10 cellular contexts compared by ENCODE assay signal in genomic region chr9:123049589-123050222, GRCh38. TPM values are rescaled to one million over a fixed set of nuclear protein-coding genes. Genes with fewer than 3 reads are reported as not detected.
DNase-seq lines count a peak whose midpoint lies in the region; ATAC-seq and TF ChIP-seq lines count a peak whose summit lies in the region.
"Had no signal": no experiment of that assay in that cellular context is flagged by ENCODE, and none has a peak within 500 bp of the region (broad histone marks: within the 10 kb centered on the region; RNA-seq: fewer than 3 reads in every experiment).

No MANE protein-coding gene starts in this region.

- no peak overlapping the region for H3K4ac ChIP-seq in mesenchymal stem cell (ENCODE audit: low read depth in 1 of 2, low read length in 2 of 2)

- H3K4me1 ChIP-seq in colonic mucosa = peaks cover 3% of the 10 kb centered on the region
- no peaks in the 10 kb centered on the region for H3K4me1 ChIP-seq in mesenchymal stem cell (ENCODE audit: control insufficient read depth, insufficient read depth, low read depth, low read length)
- peaks cover 13% of the 10 kb centered on the region for H3K4me1 ChIP-seq in vagina

- H3K79me1 ChIP-seq in mesenchymal stem cell (replicated peaks; ENCODE audit: low read length, poor library complexity, severe bottlenecking) = peaks cover 5% of the 10 kb centered on the region

- H4K8ac ChIP-seq in mesenchymal stem cell (ENCODE audit: low read length) = no peak overlapping the region

- H2AFZ ChIP-seq in mesenchymal stem cell (ENCODE audit: low read depth, low read length) = no peak overlapping the region

- no peak overlapping the region for H3K23ac ChIP-seq in mesenchymal stem cell (ENCODE audit: low read length in 2 of 2)

- H3K27me3 ChIP-seq in colonic mucosa = no peaks in the 10 kb centered on the region
- H3K27me3 ChIP-seq in mesenchymal stem cell (ENCODE audit: control insufficient read depth in 1 of 2, insufficient read depth in 1 of 2, low read length in 2 of 2) = no peaks in the 10 kb centered on the region
- no peaks in the 10 kb centered on the region for H3K27me3 ChIP-seq in vagina

- no peak overlapping the region for H3K4me3 ChIP-seq in colonic mucosa
- no peak overlapping the region for H3K4me3 ChIP-seq in mesenchymal stem cell (ENCODE audit: insufficient read depth in 1 of 2, low read depth in 1 of 2, low read length in 2 of 2)
- no peak overlapping the region for H3K4me3 ChIP-seq in vagina

- DNase-seq in NCI-H2196 (lab: John Stamatoyannopoulos, UW; ENCODE audit: unreplicated experiment) (peak; percentile 24), NCI-H2196 treated with DMSO at 0.1 percent for 48 hours (lab: John Stamatoyannopoulos, UW; ENCODE audit: unreplicated experiment) (no peak), colonic mucosa (peak; percentile 79), mesenchymal stem cell (no peak), vagina (ENCODE audit: extremely low spot score in 2 of 2) (no peak), NCI-H1417 (lab: John Stamatoyannopoulos, UW) (no peak)
- DNase-seq: naive thymus-derived CD4-positive, alpha-beta T cell had no signal

- H3K4me2 ChIP-seq in mesenchymal stem cell (ENCODE audit: low read length, poor library complexity, severe bottlenecking) = no peak overlapping the region

- ATAC-seq in GM19397 (IDR thresholded peaks at IDR 0.05; ENCODE audit: unreplicated experiment) (no peak), GM21367 (IDR thresholded peaks at IDR 0.05; ENCODE audit: unreplicated experiment) (no peak)
- ATAC-seq: naive thymus-derived CD4-positive, alpha-beta T cell had no signal

- no peak overlapping the region for H2BK12ac ChIP-seq in mesenchymal stem cell (ENCODE audit: low read length in 2 of 2)

- H2BK120ac ChIP-seq in mesenchymal stem cell (ENCODE audit: low read depth, low read length) = no peak overlapping the region

- H2BK15ac ChIP-seq in mesenchymal stem cell (ENCODE audit: low read depth, poor library complexity, severe bottlenecking) = no peak overlapping the region

- no peaks in the 10 kb centered on the region for H3K36me3 ChIP-seq in colonic mucosa
- peaks cover 0 to 13% of the 10 kb centered on the region in 2 experiments for H3K36me3 ChIP-seq in mesenchymal stem cell (ENCODE audit: control insufficient read depth in 1 of 2, insufficient read depth in 2 of 2, low read depth in 1 of 2, low read length in 2 of 2)
- no peaks in the 10 kb centered on the region for H3K36me3 ChIP-seq in vagina

- no peak overlapping the region for H2AK5ac ChIP-seq in mesenchymal stem cell (ENCODE audit: low read length, severe bottlenecking)

- TF ChIP-seq CTCF in colonic mucosa (IDR thresholded peaks at IDR 0.05) (no peak), vagina (IDR thresholded peaks at IDR 0.05) (no peak)

- H3K9ac ChIP-seq in colonic mucosa (ENCODE audit: low read depth in 2 of 2, low read length in 2 of 2) (no peak overlapping the region), mesenchymal stem cell (ENCODE audit: low read length) (peak overlapping the region; percentile 32)

- no peak overlapping the region for H4K91ac ChIP-seq in mesenchymal stem cell (ENCODE audit: low read length)

- H3K9me3 ChIP-seq in colonic mucosa (no peaks in the 10 kb centered on the region), mesenchymal stem cell (ENCODE audit: control insufficient read depth, low read length) (no peaks in the 10 kb centered on the region), vagina (no peaks in the 10 kb centered on the region)

- H3K14ac ChIP-seq in mesenchymal stem cell (ENCODE audit: low read length in 2 of 2) = no peak overlapping the region

- H2BK5ac ChIP-seq in mesenchymal stem cell (ENCODE audit: low read depth, low read length, poor library complexity, severe bottlenecking) = no peak overlapping the region

- no peak for TF ChIP-seq POLR2A in vagina (IDR thresholded peaks at IDR 0.05)

- no peak overlapping the region for H3K18ac ChIP-seq in mesenchymal stem cell (ENCODE audit: low read depth in 1 of 2, low read length in 2 of 2)

- intact Hi-C loops in colonic mucosa (cut with DNase I) (no loop called here), vagina (cut with DNase I) (no loop called here)

- H3K27ac ChIP-seq in colonic mucosa (peak overlapping the region; percentile 34), mesenchymal stem cell (ENCODE audit: low read length, poor library complexity, severe bottlenecking) (no peak overlapping the region), vagina (peak overlapping the region; percentile 65)

- WGBS in mesenchymal stem cell = 93% methylated on average over 2 of the region's 3 CpGs

RNA-seq across cellular contexts. Expression of gene GPR21, which starts 16.2 kb away (rescaled TPM):
- total RNA-seq in colonic mucosa = 1 to 10 TPM in 1 of 2 donors, under 1 TPM in 1; 0.35 to 1.2 TPM
- not detected for polyA plus RNA-seq in mesenchymal stem cell (2013, experiment 1 of 2)
- not detected for polyA plus RNA-seq in mesenchymal stem cell (2013, experiment 2 of 2)
- not detected for total RNA-seq in vagina
- polyA plus RNA-seq: IgD-negative memory B cell; naive thymus-derived CD4-positive, alpha-beta T cell had no signal

Comparison
In these comparisons a context has a peak if more than half of its experiments do, and no peak if none do; other contexts are left out.
1. DNase-seq: peak in NCI-H2196 (single experiment) and colonic mucosa (single experiment); none in NCI-H2196 treated with DMSO at 0.1 percent for 48 hours (single experiment), mesenchymal stem cell (single experiment), vagina (0 of 2) and NCI-H1417 (0 of 3).